2 cellular contexts compared by ENCODE assay signal in genomic region chr7:98236366-98237185, GRCh38.
TF ChIP-seq lines count a peak whose summit lies in the region.

No MANE protein-coding gene starts in this region.

TF ChIP-seq in K562, 482 proteins besides CTCF, POLR2A, EP300 and RAD21:
- TF ChIP-seq CHD1 (IDR thresholded peaks at IDR 0.05; ENCODE audit: low read length) (no peak), POLR2G (IDR thresholded peaks at IDR 0.05; ENCODE audit: low read depth, low read length) (0 out of 2 replicates have a peak, but pooled peaks have one; percentile 32), ZNF121 (CRISPR knock-in tag; conservative IDR thresholded peaks at IDR 0.05) (no peak), CLOCK (CRISPR knock-in tag; IDR thresholded peaks at IDR 0.05; ENCODE audit: borderline replicate concordance) (no peak)

TF ChIP-seq in HepG2, 621 proteins besides CTCF, POLR2A, EP300 and RAD21:
- TF ChIP-seq ZNF782 (CRISPR knock-in tag; IDR thresholded peaks at IDR 0.05; ENCODE audit: borderline replicate concordance): no peak
- no peak for TF ChIP-seq ZNF142 (CRISPR knock-in tag; IDR thresholded peaks at IDR 0.05)
- peak; percentile 23 for TF ChIP-seq AGO2 (optimal IDR thresholded peaks at IDR 0.05; ENCODE audit: low read depth, low read length)
- no peak for TF ChIP-seq ZSCAN30 (CRISPR knock-in tag; IDR thresholded peaks at IDR 0.05)
- no peak for TF ChIP-seq ZNF709 (CRISPR knock-in tag; IDR thresholded peaks at IDR 0.05)
- no peak for TF ChIP-seq HMG20A (CRISPR knock-in tag; IDR thresholded peaks at IDR 0.05; ENCODE audit: borderline replicate concordance)
